1 cellular context compared by ENCODE assay signal in the genomic region with DNA sequence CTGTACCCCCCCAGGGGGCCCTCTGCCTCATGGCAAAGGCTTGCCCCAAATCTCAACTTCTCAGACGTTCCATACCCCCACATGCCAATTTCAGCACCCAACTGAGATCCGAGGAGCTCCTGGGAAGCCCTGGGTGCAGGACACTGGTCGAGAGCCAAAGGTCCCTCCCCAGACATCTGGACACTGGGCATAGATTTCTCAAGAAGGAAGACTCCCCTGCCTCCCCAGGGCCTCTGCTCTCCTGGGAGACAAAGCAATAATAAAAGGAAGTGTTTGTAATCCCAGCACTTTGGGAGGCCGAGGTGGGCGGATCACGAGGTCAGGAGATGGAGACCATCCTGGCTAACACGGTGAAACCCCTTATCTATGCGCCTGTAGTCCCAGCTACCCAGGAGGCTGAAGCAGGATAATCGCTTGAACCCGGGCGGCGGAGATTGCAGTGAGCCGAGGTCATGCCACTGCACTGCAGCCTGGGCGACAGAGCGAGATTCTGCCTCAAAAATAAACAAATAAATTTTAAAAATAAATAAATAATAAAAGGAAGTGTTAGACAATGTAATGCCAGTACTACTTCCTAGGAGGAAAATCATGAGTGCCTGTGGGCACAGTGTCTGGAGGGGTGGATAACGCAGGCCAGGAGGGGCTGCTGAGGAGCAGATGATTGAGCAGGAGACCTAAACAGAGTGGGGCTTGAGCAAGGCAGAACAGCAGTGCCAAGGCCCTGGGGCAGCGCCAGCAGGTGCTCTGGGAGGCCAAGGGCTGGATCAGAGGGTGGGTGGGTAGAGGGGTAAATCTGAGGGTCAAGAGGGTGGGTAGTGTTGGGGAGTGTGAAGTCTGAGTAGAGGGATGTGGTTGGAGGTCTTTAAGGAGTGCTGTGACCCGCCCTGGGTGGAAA.
TF ChIP-seq lines count a peak whose summit lies in the region.

No MANE protein-coding gene starts in this region.

TF ChIP-seq in H1, 55 proteins besides CTCF, POLR2A, EP300 and RAD21:
- TF ChIP-seq SP2 (IDR thresholded peaks at IDR 0.05; ENCODE audit: low read length) (no peak), CBX8 (IDR thresholded peaks at IDR 0.05; ENCODE audit: borderline replicate concordance, low read depth, low read length) (no peak), ZNF274 (IDR thresholded peaks at IDR 0.05; ENCODE audit: borderline replicate concordance, extremely low read depth, low read length) (no peak), CHD1 (IDR thresholded peaks at IDR 0.05; ENCODE audit: low read depth, low read length) (no peak), SIX5 (IDR thresholded peaks at IDR 0.05; ENCODE audit: low read depth, low read length) (no peak), SP1 (IDR thresholded peaks at IDR 0.05; ENCODE audit: low read depth, low read length) (no peak), HDAC2 (IDR thresholded peaks at IDR 0.05; ENCODE audit: borderline replicate concordance in 1 of 2, low read depth in 2 of 2, low read length in 2 of 2) (no peak), PHF8 (conservative IDR thresholded peaks at IDR 0.05; ENCODE audit: low read depth, low read length) (no peak), TCF12 (IDR thresholded peaks at IDR 0.05; ENCODE audit: low read depth, low read length) (no peak), TBP (IDR thresholded peaks at IDR 0.05; ENCODE audit: low read depth, low read length) (no peak), RBBP5 (IDR thresholded peaks at IDR 0.05; ENCODE audit: borderline replicate concordance, low read depth, low read length) (no peak), MAFK (IDR thresholded peaks at IDR 0.05; ENCODE audit: low read depth, low read length) (no peak), TEAD4 (IDR thresholded peaks at IDR 0.05; ENCODE audit: low read depth, low read length) (no peak), FOSL1 (IDR thresholded peaks at IDR 0.05; ENCODE audit: insufficient read depth, low read depth, low read length) (no peak), POLR2AphosphoS5 (IDR thresholded peaks at IDR 0.05; ENCODE audit: low read depth, low read length) (no peak)
- TF ChIP-seq, protein P1, sequence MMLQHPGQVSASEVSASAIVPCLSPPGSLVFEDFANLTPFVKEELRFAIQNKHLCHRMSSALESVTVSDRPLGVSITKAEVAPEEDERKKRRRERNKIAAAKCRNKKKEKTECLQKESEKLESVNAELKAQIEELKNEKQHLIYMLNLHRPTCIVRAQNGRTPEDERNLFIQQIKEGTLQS (IDR thresholded peaks at IDR 0.05; ENCODE audit: insufficient read depth, low read depth, low read length): no peak
- TF ChIP-seq, protein P2, sequence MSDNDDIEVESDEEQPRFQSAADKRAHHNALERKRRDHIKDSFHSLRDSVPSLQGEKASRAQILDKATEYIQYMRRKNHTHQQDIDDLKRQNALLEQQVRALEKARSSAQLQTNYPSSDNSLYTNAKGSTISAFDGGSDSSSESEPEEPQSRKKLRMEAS (IDR thresholded peaks at IDR 0.05): no peak
- TF ChIP-seq, protein P3, sequence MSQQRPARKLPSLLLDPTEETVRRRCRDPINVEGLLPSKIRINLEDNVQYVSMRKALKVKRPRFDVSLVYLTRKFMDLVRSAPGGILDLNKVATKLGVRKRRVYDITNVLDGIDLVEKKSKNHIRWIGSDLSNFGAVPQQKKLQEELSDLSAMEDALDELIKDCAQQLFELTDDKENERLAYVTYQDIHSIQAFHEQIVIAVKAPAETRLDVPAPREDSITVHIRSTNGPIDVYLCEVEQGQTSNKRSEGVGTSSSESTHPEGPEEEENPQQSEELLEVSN (IDR thresholded peaks at IDR 0.05): no peak
